ENCODE assay signal across 8 cellular contexts in the genomic region with DNA sequence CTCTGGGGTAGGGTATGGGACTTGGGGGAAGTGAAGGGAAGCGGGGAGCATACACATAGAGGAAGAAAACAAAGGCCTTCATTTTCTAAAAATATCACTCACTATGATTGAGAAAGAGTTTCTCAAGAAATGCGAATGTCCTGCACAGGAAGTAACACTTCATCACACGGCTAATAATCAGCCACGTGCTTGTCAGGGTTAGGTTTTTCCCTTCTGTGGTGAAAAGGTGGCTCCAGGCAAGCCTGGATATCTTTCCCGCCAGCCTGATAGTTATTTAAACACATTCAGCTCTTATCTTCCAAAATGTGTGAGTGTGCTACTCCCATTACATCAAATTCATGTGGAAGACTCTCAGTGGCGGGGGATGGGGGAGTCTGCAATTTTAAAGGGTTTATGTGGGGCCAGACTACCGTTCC.
A peak's percentile ranks its signal among the peaks of the same experiment; 100 is the strongest.
DNase-seq lines count a peak whose midpoint lies in the region; ATAC-seq and TF ChIP-seq lines count a peak whose summit lies in the region.

No MANE protein-coding gene starts in this region.

- H3K27ac ChIP-seq in coronary artery (peak overlapping the region; percentile 10 to 79), skin epidermis (peak overlapping the region in 19 of 21 experiments; percentile 2 to 90 (median 66))

- H3K4me3 ChIP-seq in coronary artery = peak overlapping the region; percentile 62
- no peak overlapping the region for H3K4me3 ChIP-seq in skin epidermis
- no peak overlapping the region for H3K4me3 ChIP-seq in H7 (ENCODE audit: insufficient read depth, low read depth, low read length)

- no peaks in the 10 kb centered on the region for H3K36me3 ChIP-seq in H7 (replicated peaks; ENCODE audit: control insufficient read depth, insufficient read depth, low read length)

- DNase-seq in activated CD4-positive, CD25-positive, alpha-beta regulatory T cell treated with anti-CD3 and anti-CD28 coated beads, Interleukin-2, amount 50 U/mL, for 72 hours = no peak
- DNase-seq in coronary artery (ENCODE audit: low spot score) (no peak), H7 (no peak), RPMI8226 (no peak), NCI-H345 (lab: John Stamatoyannopoulos, UW) (no peak)

- H3K27me3 ChIP-seq in H7 (ENCODE audit: control insufficient read depth, insufficient read depth, low read length) = no peaks in the 10 kb centered on the region

- no peak for TF ChIP-seq CTCF in coronary artery (IDR thresholded peaks at IDR 0.05)

- ATAC-seq in activated CD4-positive, CD25-positive, alpha-beta regulatory T cell treated with anti-CD3 and anti-CD28 coated beads, Interleukin-2, amount 50 U/mL, for 24 hours = peak; percentile 3 to 15
- peak; percentile 42 for ATAC-seq in HG03442 (IDR thresholded peaks at IDR 0.05; ENCODE audit: unreplicated experiment)
